In genomic region chr1:226731257-226731893, GRCh38 we compare ENCODE assay signal across 11 cellular contexts. TPM values are rescaled to one million over a fixed set of nuclear protein-coding genes. Genes with fewer than 3 reads are reported as not detected.
DNase-seq lines count a peak whose midpoint lies in the region; ATAC-seq and TF ChIP-seq lines count a peak whose summit lies in the region.
"Had no signal": no experiment of that assay in that cellular context is flagged by ENCODE, and none has a peak within 500 bp of the region (broad histone marks: within the 10 kb centered on the region; RNA-seq: fewer than 3 reads in every experiment).

No MANE protein-coding gene starts in this region.

- no peak overlapping the region for H3K9ac ChIP-seq in subcutaneous abdominal adipose tissue (ENCODE audit: low read length in 5 of 5)

- TF ChIP-seq CTCF in Peyer's patch (IDR thresholded peaks at IDR 0.05) (no peak), left lung (IDR thresholded peaks at IDR 0.05) (no peak)

- peak overlapping the region in 2 of 4 donors; percentile 6 to 13 for H3K4me3 ChIP-seq in Peyer's patch
- peak overlapping the region in 2 of 5 donors; percentile 10 to 28 for H3K4me3 ChIP-seq in subcutaneous abdominal adipose tissue (ENCODE audit: low read depth in 1 of 5, low read length in 5 of 5)
- peak overlapping the region in 1 of 2 donors; percentile 11 for H3K4me3 ChIP-seq in left lung
- H3K4me3 ChIP-seq: K562 had no signal

- ATAC-seq in activated T-cell treated with anti-CD3 and anti-CD28 coated beads, Interleukin-2, amount 50 U/mL, for 4 hours, result peak; percentile 11 to 19
- ATAC-seq in left lung (no peak), GM18505 (IDR thresholded peaks at IDR 0.05; ENCODE audit: unreplicated experiment) (no peak)
- ATAC-seq: K562 had no signal

- H3K27me3 ChIP-seq in Peyer's patch, result no peaks in the 10 kb centered on the region
- no peaks in the 10 kb centered on the region for H3K27me3 ChIP-seq in subcutaneous abdominal adipose tissue (ENCODE audit: control insufficient read depth in 5 of 5, insufficient read depth in 4 of 5, low read length in 5 of 5)
- no peaks in the 10 kb centered on the region for H3K27me3 ChIP-seq in left lung

- peak overlapping the region; percentile 81 to 90 (median 86) for H3K27ac Mint-ChIP-seq in immature natural killer cell

- peak overlapping the region in 3 of 4 donors; percentile 12 to 22 (median 16) for H3K27ac ChIP-seq in Peyer's patch
- peak overlapping the region; percentile 15 for H3K27ac ChIP-seq in subcutaneous abdominal adipose tissue (ENCODE audit: low read depth, low read length)
- peak overlapping the region in 1 of 2 donors; percentile 33 for H3K27ac ChIP-seq in left lung

- no peaks in the 10 kb centered on the region for H3K27me3 Mint-ChIP-seq in activated T-cell treated with anti-CD3 and anti-CD28 coated beads, Interleukin-2, amount 50 U/mL, for 4 hours (ENCODE audit: low read depth)
- peaks cover 0 to 2% (median 0%) of the 10 kb centered on the region in 3 donors for H3K27me3 Mint-ChIP-seq in immature natural killer cell (ENCODE audit: low read depth in 3 of 3)

- peak overlapping the region; percentile 95 for H3K4me3 Mint-ChIP-seq in activated T-cell treated with anti-CD3 and anti-CD28 coated beads, Interleukin-2, amount 50 U/mL, for 4 hours
- peak overlapping the region; percentile 74 to 98 (median 87) for H3K4me3 Mint-ChIP-seq in immature natural killer cell

- H3K4me1 ChIP-seq in Peyer's patch (peaks cover 0 to 27% (median 21%) of the 10 kb centered on the region in 4 donors), subcutaneous abdominal adipose tissue (ENCODE audit: control insufficient read depth in 5 of 5, insufficient read depth in 5 of 5, low read length in 5 of 5) (peaks cover 15 to 79% (median 70%) of the 10 kb centered on the region in 5 donors), left lung (peaks cover 24 to 98% of the 10 kb centered on the region in 2 donors)

- H3K9me3 Mint-ChIP-seq in activated T-cell treated with anti-CD3 and anti-CD28 coated beads, Interleukin-2, amount 50 U/mL, for 4 hours, result no peaks in the 10 kb centered on the region
- H3K9me3 Mint-ChIP-seq in immature natural killer cell, result no peaks in the 10 kb centered on the region

- peaks cover 93% of the 10 kb centered on the region for H3K4me1 Mint-ChIP-seq in activated T-cell treated with anti-CD3 and anti-CD28 coated beads, Interleukin-2, amount 50 U/mL, for 4 hours (ENCODE audit: low read depth)
- H3K4me1 Mint-ChIP-seq in immature natural killer cell, result peaks cover 92 to 98% of the 10 kb centered on the region in 2 donors

- intact Hi-C loops in left lung (cut with DNase I), result loop anchor here in 1 of 2 donors (10.0 kb wide), 1 partner anchor 87 kb away; no protein-coding TSS in a partner anchor

- peaks cover 28% of the 10 kb centered on the region for H3K36me3 Mint-ChIP-seq in activated T-cell treated with anti-CD3 and anti-CD28 coated beads, Interleukin-2, amount 50 U/mL, for 4 hours (ENCODE audit: insufficient read depth)
- peaks cover 22 to 58% (median 35%) of the 10 kb centered on the region in 3 donors for H3K36me3 Mint-ChIP-seq in immature natural killer cell

- H3K9me3 ChIP-seq in Peyer's patch (no peaks in the 10 kb centered on the region), subcutaneous abdominal adipose tissue (ENCODE audit: control insufficient read depth in 5 of 5, low read length in 5 of 5) (no peaks in the 10 kb centered on the region), left lung (no peaks in the 10 kb centered on the region)

- DNase-seq in activated T-cell treated with anti-CD3 and anti-CD28 coated beads, Interleukin-2, amount 50 U/mL, for 4 hours, result no peak
- DNase-seq in activated T-cell treated with anti-CD3 and anti-CD28 coated beads for 4 hours (no peak), Peyer's patch (no peak), immature natural killer cell (no peak), left lung (no peak), globus pallidus (ENCODE audit: low spot score) (no peak)
- DNase-seq: NCI-H2171, RPMI8226 had no signal

- H3K36me3 ChIP-seq in Peyer's patch (peaks cover 0 to 14% (median 0%) of the 10 kb centered on the region in 3 donors), subcutaneous abdominal adipose tissue (ENCODE audit: control insufficient read depth in 5 of 5, insufficient read depth in 5 of 5, low read length in 5 of 5) (peaks cover 3 to 36% (median 29%) of the 10 kb centered on the region in 5 donors), left lung (peaks cover 0 to 39% of the 10 kb centered on the region in 2 donors)

- no peak for TF ChIP-seq POLR2A in Peyer's patch (IDR thresholded peaks at IDR 0.05)
- no peak for TF ChIP-seq POLR2A in GM18505 (IDR thresholded peaks at IDR 0.05; ENCODE audit: borderline replicate concordance, extremely low read depth, insufficient read depth, insufficient read length)

RNA-seq across cellular contexts. Expression of gene ITPKB, which starts 7.7 kb away (rescaled TPM):
- 10 to 100 TPM; 26.2 to 28.3 (median 27.7) TPM for total RNA-seq in activated T-cell treated with anti-CD3 and anti-CD28 coated beads, Interleukin-2, amount 50 U/mL, for 4 hours
- total RNA-seq in Peyer's patch, result 10 to 100 TPM in 3 of 4 donors, 1 to 10 TPM in 1; 9.5 to 36.3 (median 23.0) TPM
- 10 to 100 TPM; 14.1 to 37.8 (median 18.7) TPM for polyA plus RNA-seq in immature natural killer cell
- total RNA-seq in left lung, result 10 to 100 TPM; 25.0 to 34.6 TPM

Comparison
In these comparisons a context has a peak if more than half of its experiments do, and no peak if none do; other contexts are left out.
1. ATAC-seq: peak in activated T-cell treated with anti-CD3 and anti-CD28 coated beads, Interleukin-2, amount 50 U/mL, for 4 hours (2 of 2); none in left lung (single experiment) and GM18505 (single experiment).